In genomic region chr5:137831526-137831925, GRCh38 we compare ENCODE assay signal across 19 cellular contexts. TPM values are rescaled to one million over a fixed set of nuclear protein-coding genes. Genes with fewer than 3 reads are reported as not detected.
A peak's percentile ranks its signal among the peaks of the same experiment; 100 is the strongest.
DNase-seq lines count a peak whose midpoint lies in the region; ATAC-seq and TF ChIP-seq lines count a peak whose summit lies in the region.
"Had no signal": no experiment of that assay in that cellular context is flagged by ENCODE, and none has a peak within 500 bp of the region (broad histone marks: within the 10 kb centered on the region; RNA-seq: fewer than 3 reads in every experiment).

No MANE protein-coding gene starts in this region.

- no peaks in the 10 kb centered on the region for H3K4me1 Mint-ChIP-seq in activated CD4-positive, alpha-beta T cell treated with anti-CD3 and anti-CD28 coated beads, Interleukin-2, amount 10 ng/mL, durations not matched to agents 7 days and 5 days
- H3K4me1 Mint-ChIP-seq: CD8-positive, alpha-beta memory T cell had no signal

- POLR2A ChIA-PET in activated CD4-positive, alpha-beta T cell treated with anti-CD3 and anti-CD28 coated beads, Interleukin-2, amount 10 ng/mL, durations not matched to agents 7 days and 5 days (lab: Charles Lee): no interaction called here

- no peak overlapping the region for H3K27ac Mint-ChIP-seq in activated CD4-positive, alpha-beta T cell treated with anti-CD3 and anti-CD28 coated beads, Interleukin-2, amount 10 ng/mL, durations not matched to agents 7 days and 5 days
- H3K27ac Mint-ChIP-seq: CD8-positive, alpha-beta memory T cell had no signal

- no peaks in the 10 kb centered on the region for H3K9me3 ChIP-seq in esophagus muscularis mucosa
- H3K9me3 ChIP-seq in left lung: no peaks in the 10 kb centered on the region

- no peak for TF ChIP-seq POLR2A in esophagus muscularis mucosa (IDR thresholded peaks at IDR 0.05; ENCODE audit: low read depth)

- CTCF ChIA-PET in activated CD4-positive, alpha-beta T cell treated with anti-CD3 and anti-CD28 coated beads, Interleukin-2, amount 10 ng/mL, durations not matched to agents 7 days and 5 days (lab: Charles Lee): no interaction called here

- H3K36me3 ChIP-seq in esophagus muscularis mucosa (no peaks in the 10 kb centered on the region), left lung (no peaks in the 10 kb centered on the region)
- H3K36me3 ChIP-seq: WERI-Rb-1 had no signal

- TF ChIP-seq EP300 in esophagus muscularis mucosa (IDR thresholded peaks at IDR 0.05): no peak

- H3K27me3 ChIP-seq in esophagus muscularis mucosa (no peaks in the 10 kb centered on the region), left lung (no peaks in the 10 kb centered on the region)

- peaks cover 4% of the 10 kb centered on the region for H3K27me3 Mint-ChIP-seq in activated CD4-positive, alpha-beta T cell treated with anti-CD3 and anti-CD28 coated beads, Interleukin-2, amount 10 ng/mL, durations not matched to agents 7 days and 5 days

- TF ChIP-seq CTCF in esophagus muscularis mucosa (IDR thresholded peaks at IDR 0.05): peak; percentile 39 to 72 (median 46)
- peak in 1 of 2 donors; percentile 15 for TF ChIP-seq CTCF in left lung (IDR thresholded peaks at IDR 0.05)

- no peaks in the 10 kb centered on the region for H3K36me3 Mint-ChIP-seq in activated CD4-positive, alpha-beta T cell treated with anti-CD3 and anti-CD28 coated beads, Interleukin-2, amount 10 ng/mL, durations not matched to agents 7 days and 5 days (ENCODE audit: low read depth)

- H3K4me1 ChIP-seq in esophagus muscularis mucosa (peaks cover 31 to 77% (median 58%) of the 10 kb centered on the region in 4 donors), left lung (no peaks in the 10 kb centered on the region)

- DNase-seq in Right ventricle myocardium superior: no peak
- DNase-seq in cardiac septum (ENCODE audit: low spot score): no peak
- DNase-seq in esophagus muscularis mucosa (ENCODE audit: extremely low spot score): no peak
- no peak for DNase-seq in left lung
- DNase-seq in stimulated activated CD4-positive, alpha-beta T cell treated with anti-CD3 and anti-CD28 coated beads, Interleukin-12 subunit alpha, Interleukin-12 subunit beta, amount 100 ng/mL, for 4 hours: no peak
- DNase-seq in occipital lobe (lab: John Stamatoyannopoulos, UW): no peak
- no peak for DNase-seq in activated CD4-positive, alpha-beta T cell treated with anti-CD3 and anti-CD28 coated beads, Interleukin-2, amount 10 ng/mL, durations not matched to agents 7 days and 5 days
- DNase-seq: activated CD8-positive, alpha-beta memory T cell treated with anti-CD3 and anti-CD28 coated beads for 24 hours; activated effector memory CD4-positive, alpha-beta T cell treated with anti-CD3 and anti-CD28 coated beads, Interleukin-2, amount 50 U/mL, for 16 hours; CD8-positive, alpha-beta memory T cell; islet precursor cell; Kasumi-1; NCI-H1694 treated with DMSO at 0.1 percent for 48 hours; NCI-H524 treated with DMSO at 0.1 percent for 48 hours; PC-3; WERI-Rb-1 had no signal

- H3K4me3 Mint-ChIP-seq in activated CD4-positive, alpha-beta T cell treated with anti-CD3 and anti-CD28 coated beads, Interleukin-2, amount 10 ng/mL, durations not matched to agents 7 days and 5 days: no peak overlapping the region
- H3K4me3 Mint-ChIP-seq: CD8-positive, alpha-beta memory T cell had no signal

- H3K27ac ChIP-seq in esophagus muscularis mucosa (replicated peaks in 1 of 4): peak overlapping the region; percentile 30 to 80 (median 78)
- H3K27ac ChIP-seq in left lung: no peak overlapping the region
- H3K27ac ChIP-seq: WERI-Rb-1 had no signal

- WGBS in esophagus muscularis mucosa: 39% methylated on average over 3 of the region's 3 CpGs

- H3K4me3 ChIP-seq in esophagus muscularis mucosa (no peak overlapping the region), left lung (no peak overlapping the region)

- intact Hi-C loops in Right ventricle myocardium superior (cut with DNase I): no loop called here
- intact Hi-C loops in cardiac septum (cut with DNase I): no loop called here
- intact Hi-C loops in esophagus muscularis mucosa (cut with DNase I): no loop called here
- intact Hi-C loops in left lung (cut with DNase I): no loop called here

- peaks cover 3% of the 10 kb centered on the region for H3K9me3 Mint-ChIP-seq in activated CD4-positive, alpha-beta T cell treated with anti-CD3 and anti-CD28 coated beads, Interleukin-2, amount 10 ng/mL, durations not matched to agents 7 days and 5 days

- peak; percentile 52 for ATAC-seq in Right ventricle myocardium superior (ENCODE audit: poor library complexity)
- ATAC-seq in left lung: peak; percentile 43
- no peak for ATAC-seq in HG03095 (IDR thresholded peaks at IDR 0.05; ENCODE audit: unreplicated experiment)
- ATAC-seq: PC-3 had no signal

RNA-seq across cellular contexts. Expression of gene MYOT, which starts 36.1 kb away (rescaled TPM):
- total RNA-seq in Right ventricle myocardium superior (11.7 TPM), cardiac septum (38.9 TPM), esophagus muscularis mucosa (10 to 100 TPM; 19.4 to 35.6 (median 30.0) TPM), left lung (under 1 TPM in 1 of 2 donors, not detected in 1; 0.52 TPM), occipital lobe (0.31 TPM)
- not detected for total RNA-seq in activated CD4-positive, alpha-beta T cell treated with anti-CD3 and anti-CD28 coated beads, Interleukin-2, amount 10 ng/mL, durations not matched to agents 7 days and 5 days
- total RNA-seq: CD8-positive, alpha-beta memory T cell; dermis microvascular lymphatic vessel endothelial cell; frontal cortex; PC-3 had no signal

RNA-seq across cellular contexts. Expression of gene PKD2L2, which starts 57.7 kb away (rescaled TPM):
- 0.48 TPM for total RNA-seq in Right ventricle myocardium superior
- total RNA-seq in cardiac septum: 0.62 TPM
- total RNA-seq in esophagus muscularis mucosa: under 1 TPM in 1 of 4 donors, not detected in 3; 0.39 TPM
- total RNA-seq in left lung: not detected
- total RNA-seq in occipital lobe: not detected
- not detected for total RNA-seq in activated CD4-positive, alpha-beta T cell treated with anti-CD3 and anti-CD28 coated beads, Interleukin-2, amount 10 ng/mL, durations not matched to agents 7 days and 5 days
- total RNA-seq: CD8-positive, alpha-beta memory T cell; dermis microvascular lymphatic vessel endothelial cell; frontal cortex; PC-3 had no signal

Comparison
In these comparisons a context has a peak if more than half of its experiments do, and no peak if none do; other contexts are left out.
1. H3K27ac ChIP-seq: peak in esophagus muscularis mucosa (4 of 4); none in left lung (0 of 2).